ENCODE assay signal across 15 cellular contexts in genomic region chr15:68421798-68422402, GRCh38. TPM values are rescaled to one million over a fixed set of nuclear protein-coding genes. Genes with fewer than 3 reads are reported as not detected.
DNase-seq lines count a peak whose midpoint lies in the region; ATAC-seq and TF ChIP-seq lines count a peak whose summit lies in the region.
"Had no signal": no experiment of that assay in that cellular context is flagged by ENCODE, and none has a peak within 500 bp of the region (broad histone marks: within the 10 kb centered on the region; RNA-seq: fewer than 3 reads in every experiment).

No MANE protein-coding gene starts in this region.

- H3K9me3 Mint-ChIP-seq in activated T-helper 2 cell treated with anti-CD3 and anti-CD28 coated beads, Interferon-gamma antibody, Interleukin-2, Interleukin-4, amounts not matched to agents 10 μg/mL and 5 μg/mL and 100 μg/mL, durations not matched to agents 14 hours and 24 hours and 36 hours, result no peaks in the 10 kb centered on the region
- H3K9me3 Mint-ChIP-seq: CD8-positive, alpha-beta T cell had no signal

- peak overlapping the region; percentile 78 to 82 for H3K18ac ChIP-seq in mesenchymal stem cell (ENCODE audit: low read depth in 1 of 2, low read length in 2 of 2)

- no peak overlapping the region for H3K4me3 Mint-ChIP-seq in activated T-helper 2 cell treated with anti-CD3 and anti-CD28 coated beads, Interferon-gamma antibody, Interleukin-2, Interleukin-4, amounts not matched to agents 10 μg/mL and 5 μg/mL and 100 μg/mL, durations not matched to agents 14 hours and 24 hours and 36 hours (ENCODE audit: low read depth)
- H3K4me3 Mint-ChIP-seq: CD8-positive, alpha-beta T cell had no signal

- no peaks in the 10 kb centered on the region for H3K36me3 ChIP-seq in ascending aorta
- H3K36me3 ChIP-seq in mesenchymal stem cell (ENCODE audit: control insufficient read depth in 1 of 2, insufficient read depth in 2 of 2, low read depth in 1 of 2, low read length in 2 of 2), result peaks cover 0 to 29% of the 10 kb centered on the region in 2 experiments
- H3K36me3 ChIP-seq in urinary bladder (ENCODE audit: insufficient read depth), result no peaks in the 10 kb centered on the region
- H3K36me3 ChIP-seq: gastrocnemius medialis, WERI-Rb-1 had no signal

- H2AK5ac ChIP-seq in mesenchymal stem cell (ENCODE audit: low read length, severe bottlenecking), result peak overlapping the region; percentile 42

- H3K4me3 ChIP-seq in ascending aorta (no peak overlapping the region), mesenchymal stem cell (ENCODE audit: insufficient read depth in 1 of 2, low read depth in 1 of 2, low read length in 2 of 2) (no peak overlapping the region), urinary bladder (ENCODE audit: low read depth, low read length) (no peak overlapping the region)
- H3K4me3 ChIP-seq: gastrocnemius medialis had no signal

- peak overlapping the region; percentile 86 for H2BK120ac ChIP-seq in mesenchymal stem cell (ENCODE audit: low read depth, low read length)

- no peaks in the 10 kb centered on the region for H3K4me1 Mint-ChIP-seq in activated T-helper 2 cell treated with anti-CD3 and anti-CD28 coated beads, Interferon-gamma antibody, Interleukin-2, Interleukin-4, amounts not matched to agents 10 μg/mL and 5 μg/mL and 100 μg/mL, durations not matched to agents 14 hours and 24 hours and 36 hours (ENCODE audit: low read depth)

- intact Hi-C loops in ascending aorta (cut with DNase I), result loop anchor here (5.0 kb wide), 2 partner anchors 40 to 55 kb away; no protein-coding TSS in a partner anchor
- intact Hi-C loops in activated T-helper 2 cell treated with anti-CD3 and anti-CD28 coated beads, Interferon-gamma antibody, Interleukin-2, Interleukin-4, amounts not matched to agents 10 μg/mL and 5 μg/mL and 100 μg/mL, durations not matched to agents 14 hours and 24 hours and 36 hours (cut with micrococcal nuclease), result no loop called here

- no peak overlapping the region for H2BK15ac ChIP-seq in mesenchymal stem cell (ENCODE audit: low read depth, poor library complexity, severe bottlenecking)

- H2BK5ac ChIP-seq in mesenchymal stem cell (ENCODE audit: low read depth, low read length, poor library complexity, severe bottlenecking), result no peak overlapping the region

- peak overlapping the region; percentile 68 to 70 for H3K27ac ChIP-seq in ascending aorta
- H3K27ac ChIP-seq in mesenchymal stem cell (ENCODE audit: low read length, poor library complexity, severe bottlenecking), result peak overlapping the region; percentile 76
- H3K27ac ChIP-seq in urinary bladder (ENCODE audit: low read depth), result peak overlapping the region; percentile 43
- H3K27ac ChIP-seq: gastrocnemius medialis, WERI-Rb-1 had no signal

- H3K9me3 ChIP-seq in ascending aorta (no peaks in the 10 kb centered on the region), mesenchymal stem cell (ENCODE audit: control insufficient read depth, low read length) (no peaks in the 10 kb centered on the region)
- H3K9me3 ChIP-seq: gastrocnemius medialis had no signal

- H2BK12ac ChIP-seq in mesenchymal stem cell (ENCODE audit: low read length in 2 of 2), result peak overlapping the region; percentile 19 to 98

- TF ChIP-seq CTCF in ascending aorta (IDR thresholded peaks at IDR 0.05), result no peak

- H3K79me1 ChIP-seq in mesenchymal stem cell (replicated peaks; ENCODE audit: low read length, poor library complexity, severe bottlenecking), result peaks cover 9% of the 10 kb centered on the region

- no peak overlapping the region for H3K4me2 ChIP-seq in mesenchymal stem cell (ENCODE audit: low read length, poor library complexity, severe bottlenecking)

- no peak for ATAC-seq in stimulated activated naive CD8-positive, alpha-beta T cell treated with anti-CD3 and anti-CD28 coated beads, Interleukin-15, Interleukin-2, amounts not matched to agents 100 U/mL and 50 U/mL, for 24 hours
- ATAC-seq: CD8-positive, alpha-beta T cell had no signal

- H4K91ac ChIP-seq in mesenchymal stem cell (ENCODE audit: low read length), result peak overlapping the region; percentile 94

- peaks cover 2% of the 10 kb centered on the region for H3K27me3 Mint-ChIP-seq in activated T-helper 2 cell treated with anti-CD3 and anti-CD28 coated beads, Interferon-gamma antibody, Interleukin-2, Interleukin-4, amounts not matched to agents 10 μg/mL and 5 μg/mL and 100 μg/mL, durations not matched to agents 14 hours and 24 hours and 36 hours (ENCODE audit: low read depth)

- no peaks in the 10 kb centered on the region for H3K27me3 ChIP-seq in ascending aorta
- H3K27me3 ChIP-seq in mesenchymal stem cell (ENCODE audit: control insufficient read depth in 1 of 2, insufficient read depth in 1 of 2, low read length in 2 of 2), result peaks cover 0 to 11% of the 10 kb centered on the region in 2 experiments
- H3K27me3 ChIP-seq: gastrocnemius medialis had no signal

- DNase-seq in GM03348 (ENCODE audit: low spot score) (peak; percentile 61), ascending aorta (ENCODE audit: low spot score in 2 of 2) (peak in 1 of 2 donors; percentile 69), mesenchymal stem cell (peak; percentile 63)
- DNase-seq in stimulated activated naive CD8-positive, alpha-beta T cell treated with anti-CD3 and anti-CD28 coated beads, Interleukin-15, Interleukin-2, amounts not matched to agents 100 U/mL and 50 U/mL, for 24 hours, result no peak
- no peak for DNase-seq in activated T-helper 2 cell treated with anti-CD3 and anti-CD28 coated beads, Interferon-gamma antibody, Interleukin-2, Interleukin-4, amounts not matched to agents 10 μg/mL and 5 μg/mL and 100 μg/mL, durations not matched to agents 14 hours and 24 hours and 36 hours (ENCODE audit: low spot score)
- no peak for DNase-seq in activated naive CD4-positive, alpha-beta T cell (lab: John Stamatoyannopoulos, UW)
- DNase-seq: activated naive CD4-positive, alpha-beta T cell treated with Interleukin-2 at 50 U/mL for 16 hours; caudate nucleus; CD8-positive, alpha-beta T cell; midbrain; NCI-H1092; NCI-H2227 treated with DMSO at 0.1 percent for 48 hours; WERI-Rb-1 had no signal

- peak overlapping the region in 1 of 2 experiments; percentile 1 for H3K14ac ChIP-seq in mesenchymal stem cell (ENCODE audit: low read length in 2 of 2)

- WGBS in mesenchymal stem cell, result 51% methylated on average over 14 of the region's 14 CpGs
- 81% methylated on average over 14 of the region's 14 CpGs for WGBS in urinary bladder

- no peak overlapping the region for H3K23ac ChIP-seq in mesenchymal stem cell (ENCODE audit: low read length in 2 of 2)

- peak overlapping the region; percentile 84 for H4K8ac ChIP-seq in mesenchymal stem cell (ENCODE audit: low read length)

- no peaks in the 10 kb centered on the region for H3K36me3 Mint-ChIP-seq in activated T-helper 2 cell treated with anti-CD3 and anti-CD28 coated beads, Interferon-gamma antibody, Interleukin-2, Interleukin-4, amounts not matched to agents 10 μg/mL and 5 μg/mL and 100 μg/mL, durations not matched to agents 14 hours and 24 hours and 36 hours (ENCODE audit: low read depth)
- H3K36me3 Mint-ChIP-seq: CD8-positive, alpha-beta T cell had no signal

- peak overlapping the region; percentile 5 to 91 for H3K4ac ChIP-seq in mesenchymal stem cell (ENCODE audit: low read depth in 1 of 2, low read length in 2 of 2)

- no peak overlapping the region for H2AFZ ChIP-seq in mesenchymal stem cell (ENCODE audit: low read depth, low read length)

- H3K27ac Mint-ChIP-seq in activated T-helper 2 cell treated with anti-CD3 and anti-CD28 coated beads, Interferon-gamma antibody, Interleukin-2, Interleukin-4, amounts not matched to agents 10 μg/mL and 5 μg/mL and 100 μg/mL, durations not matched to agents 14 hours and 24 hours and 36 hours, result no peak overlapping the region
- H3K27ac Mint-ChIP-seq: CD8-positive, alpha-beta T cell had no signal

- H3K4me1 ChIP-seq in ascending aorta (peaks cover 10 to 49% of the 10 kb centered on the region in 2 donors), mesenchymal stem cell (ENCODE audit: control insufficient read depth, insufficient read depth, low read depth, low read length) (peaks cover 54% of the 10 kb centered on the region), urinary bladder (ENCODE audit: insufficient read depth) (no peaks in the 10 kb centered on the region)
- H3K4me1 ChIP-seq: gastrocnemius medialis had no signal

- H3K9ac ChIP-seq in mesenchymal stem cell (ENCODE audit: low read length), result no peak overlapping the region

RNA-seq across cellular contexts. Expression of gene ITGA11, which starts 10.1 kb away (rescaled TPM):
- total RNA-seq in ascending aorta (136 TPM), urinary bladder (16.6 TPM)
- 146 TPM for polyA plus RNA-seq in mesenchymal stem cell (2013, experiment 1 of 2)
- polyA plus RNA-seq in mesenchymal stem cell (2013, experiment 2 of 2), result 150 TPM
- 2.9 TPM for polyA plus RNA-seq in urinary bladder
- total RNA-seq in activated T-helper 2 cell treated with anti-CD3 and anti-CD28 coated beads, Interferon-gamma antibody, Interleukin-2, Interleukin-4, amounts not matched to agents 10 μg/mL and 5 μg/mL and 100 μg/mL, durations not matched to agents 14 hours and 24 hours and 36 hours, result 0.92 and 2.3 TPM in 2 replicates
- total RNA-seq: CD8-positive, alpha-beta T cell had no signal

Comparison
In these comparisons a context has a peak if more than half of its experiments do, and no peak if none do; other contexts are left out.
1. DNase-seq: peak in GM03348 (single experiment) and mesenchymal stem cell (single experiment); none in stimulated activated naive CD8-positive, alpha-beta T cell treated with anti-CD3 and anti-CD28 coated beads, Interleukin-15, Interleukin-2, amounts not matched to agents 100 U/mL and 50 U/mL, for 24 hours (single experiment), activated T-helper 2 cell treated with anti-CD3 and anti-CD28 coated beads, Interferon-gamma antibody, Interleukin-2, Interleukin-4, amounts not matched to agents 10 μg/mL and 5 μg/mL and 100 μg/mL, durations not matched to agents 14 hours and 24 hours and 36 hours (single experiment) and activated naive CD4-positive, alpha-beta T cell (0 of 4).
2. Peak in every context shown above with its lines, with median percentiles within 50 percentile points of each other: H3K27ac ChIP-seq.